In the genomic region with DNA sequence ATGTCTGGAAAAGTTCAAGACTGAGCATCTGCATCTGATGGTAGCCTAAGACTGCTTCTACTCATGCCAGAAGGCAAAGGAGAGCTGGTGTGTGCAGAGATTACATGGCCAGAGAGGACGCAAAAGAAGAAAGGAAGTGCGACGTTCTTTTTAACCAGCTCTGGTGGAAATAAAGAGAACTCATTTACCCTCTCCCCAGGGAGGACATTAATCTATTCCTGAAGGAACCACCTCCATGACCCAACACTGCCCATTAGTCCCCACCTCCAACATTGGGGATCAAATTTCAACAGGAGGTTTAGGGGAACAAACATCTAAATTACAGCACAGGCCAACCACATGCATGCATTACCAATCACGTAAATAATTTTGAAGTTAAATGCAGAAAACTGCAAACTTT, we compare ENCODE assay signal across 8 cellular contexts. TPM values are rescaled to one million over a fixed set of nuclear protein-coding genes. Genes with fewer than 3 reads are reported as not detected.
A peak's percentile ranks its signal among the peaks of the same experiment; 100 is the strongest.
DNase-seq lines count a peak whose midpoint lies in the region; ATAC-seq and TF ChIP-seq lines count a peak whose summit lies in the region.

No MANE protein-coding gene starts in this region.

- ATAC-seq in HG02938 (IDR thresholded peaks at IDR 0.05; ENCODE audit: unreplicated experiment) (no peak), GM19035 (IDR thresholded peaks at IDR 0.05; ENCODE audit: unreplicated experiment) (no peak), HG03432 (IDR thresholded peaks at IDR 0.05; ENCODE audit: unreplicated experiment) (no peak)

- DNase-seq in ELF-1 (ENCODE audit: low read depth, low spot score) = peak; percentile 29
- peak; percentile 20 to 79 for DNase-seq in NCI-H2081 (lab: John Stamatoyannopoulos, UW)
- no peak for DNase-seq in osteocyte (ENCODE audit: extremely low spot score, unreplicated experiment)
- no peak for DNase-seq in brain microvascular endothelial cell

- peaks cover 26% of the 10 kb centered on the region for H3K4me1 Mint-ChIP-seq in osteocyte (ENCODE audit: unreplicated experiment)

- in situ Hi-C loops in brain microvascular endothelial cell (cut with HindIII; ENCODE audit: low pct_ligation_motif_present, low sequenced_read_pairs) = no loop called here

- H3K4me3 ChIP-seq in duodenal mucosa (ENCODE audit: low read depth in 1 of 2, low read length in 2 of 2) = peak overlapping the region; percentile 82 to 94
- H3K4me3 ChIP-seq in brain microvascular endothelial cell (ENCODE audit: low read depth, low read length) = no peak overlapping the region

- TF ChIP-seq CTCF in osteocyte (IDR thresholded peaks at IDR 0.05) (no peak), brain microvascular endothelial cell (IDR thresholded peaks at IDR 0.05; ENCODE audit: low read depth, low read length, missing control alignments) (no peak)

- H3K27me3 Mint-ChIP-seq in osteocyte (ENCODE audit: unreplicated experiment) = no peaks in the 10 kb centered on the region

- peaks cover 8 to 13% of the 10 kb centered on the region in 2 donors for H3K4me1 ChIP-seq in duodenal mucosa (ENCODE audit: control insufficient read depth in 1 of 2, insufficient read depth in 2 of 2, low read length in 2 of 2)

- H3K36me3 ChIP-seq in duodenal mucosa (ENCODE audit: control insufficient read depth in 1 of 2, insufficient read depth in 2 of 2, low read length in 2 of 2) (no peaks in the 10 kb centered on the region), brain microvascular endothelial cell (replicated peaks) (no peaks in the 10 kb centered on the region)

- H3K36me3 Mint-ChIP-seq in osteocyte (ENCODE audit: unreplicated experiment) = peaks cover 11% of the 10 kb centered on the region

- no peaks in the 10 kb centered on the region for H3K9me3 Mint-ChIP-seq in osteocyte (ENCODE audit: unreplicated experiment)

- peak overlapping the region in 1 of 2 donors; percentile 27 for H3K9ac ChIP-seq in duodenal mucosa (ENCODE audit: low read depth in 1 of 2, low read length in 2 of 2)

- H3K4me3 Mint-ChIP-seq in osteocyte (ENCODE audit: unreplicated experiment) = peak overlapping the region; percentile 92

- no peak overlapping the region for H3K27ac Mint-ChIP-seq in osteocyte (ENCODE audit: unreplicated experiment)

- H3K27me3 ChIP-seq in duodenal mucosa (ENCODE audit: control insufficient read depth in 1 of 2, insufficient read depth in 2 of 2, low read length in 2 of 2) (no peaks in the 10 kb centered on the region), brain microvascular endothelial cell (replicated peaks) (no peaks in the 10 kb centered on the region)

- H3K27ac ChIP-seq in duodenal mucosa (ENCODE audit: low read depth, low read length) (no peak overlapping the region), brain microvascular endothelial cell (no peak overlapping the region)

- H3K9me3 ChIP-seq in duodenal mucosa (ENCODE audit: control insufficient read depth in 1 of 2, low read length in 2 of 2) = no peaks in the 10 kb centered on the region

RNA-seq across cellular contexts. Expression of gene NCK1, which starts 1.5 kb away (rescaled TPM):
- total RNA-seq in osteocyte = 37.3 and 38.6 TPM in 2 replicates

RNA-seq across cellular contexts. Expression of gene SLC35G2, which starts 41.6 kb away (rescaled TPM):
- 7.1 and 7.3 TPM in 2 replicates for total RNA-seq in osteocyte

Comparison
In these comparisons a context has a peak if more than half of its experiments do, and no peak if none do; other contexts are left out.
1. DNase-seq: peak in ELF-1 (single experiment) and NCI-H2081 (2 of 2); none in osteocyte (single experiment) and brain microvascular endothelial cell (single experiment).